8 cellular contexts compared by ENCODE assay signal in genomic region chr1:150165622-150166612, GRCh38. TPM values are rescaled to one million over a fixed set of nuclear protein-coding genes. Genes with fewer than 3 reads are reported as not detected.
A peak's percentile ranks its signal among the peaks of the same experiment; 100 is the strongest.
DNase-seq lines count a peak whose midpoint lies in the region; ATAC-seq and TF ChIP-seq lines count a peak whose summit lies in the region.

No MANE protein-coding gene starts in this region.

- peak; percentile 45 for TF ChIP-seq CTCF in liver (IDR thresholded peaks at IDR 0.05; ENCODE audit: low read depth, low read length, missing input control)
- peak in 4 of 6 experiments; percentile 26 to 49 (median 39) for TF ChIP-seq CTCF in thyroid gland (IDR thresholded peaks at IDR 0.05)

- no peaks in the 10 kb centered on the region for H3K9me3 Mint-ChIP-seq in IgD-negative memory B cell

- ATAC-seq in GM21723 (IDR thresholded peaks at IDR 0.05; ENCODE audit: unreplicated experiment) (no peak), esophagus mucosa (no peak)

- 68% methylated on average over 14 of the region's 14 CpGs for WGBS in liver
- 68 to 69% methylated on average over 13 to 14 of the region's 14 CpGs for WGBS in thyroid gland, 2 donors

- peak overlapping the region; percentile 91 to 99 (median 94) for H3K27ac Mint-ChIP-seq in IgD-negative memory B cell

- H3K9ac ChIP-seq in liver (ENCODE audit: low read depth in 1 of 2, low read length in 2 of 2), result no peak overlapping the region

- H3K4me3 Mint-ChIP-seq in IgD-negative memory B cell, result peak overlapping the region; percentile 27 to 86 (median 68)

- H3K4me1 Mint-ChIP-seq in IgD-negative memory B cell, result peaks cover 52 to 56% (median 56%) of the 10 kb centered on the region in 3 donors

- peak; percentile 66 to 78 for TF ChIP-seq RAD21 in liver (IDR thresholded peaks at IDR 0.05)

- no peaks in the 10 kb centered on the region for H3K9me3 ChIP-seq in liver (ENCODE audit: control insufficient read depth in 4 of 4, low read length in 3 of 4)
- H3K9me3 ChIP-seq in thyroid gland, result no peaks in the 10 kb centered on the region

- H3K4me1 ChIP-seq in liver (ENCODE audit: control insufficient read depth in 4 of 4, insufficient read depth in 4 of 4, low read length in 3 of 4) (no peaks in the 10 kb centered on the region), thyroid gland (peaks cover 5 to 17% of the 10 kb centered on the region in 2 donors)

- H3K36me3 Mint-ChIP-seq in IgD-negative memory B cell, result peaks cover 2% of the 10 kb centered on the region

- H3K27ac ChIP-seq in liver (ENCODE audit: low read depth in 1 of 2, low read length in 2 of 2) (peak overlapping the region in 1 of 2 donors; percentile 19), thyroid gland (no peak overlapping the region)

- TF ChIP-seq POLR2A in thyroid gland (IDR thresholded peaks at IDR 0.05), result no peak

- H3K36me3 ChIP-seq in liver (ENCODE audit: control insufficient read depth in 4 of 4, insufficient read depth in 3 of 4, low read depth in 1 of 4, low read length in 3 of 4) (no peaks in the 10 kb centered on the region), thyroid gland (no peaks in the 10 kb centered on the region)

- intact Hi-C loops in thyroid gland (cut with DNase I), result loop anchor here (2.0 to 5.0 kb wide), 2 partner anchors 93 to 204 kb away; no protein-coding TSS in a partner anchor

- no peak overlapping the region for H3K4me3 ChIP-seq in liver (ENCODE audit: low read depth in 1 of 3, low read length in 3 of 3)
- no peak overlapping the region for H3K4me3 ChIP-seq in thyroid gland (replicated peaks in 1 of 3)

- DNase-seq in DMS 273 (lab: John Stamatoyannopoulos, UW; ENCODE audit: unreplicated experiment), result peak; percentile 82
- peak; percentile 80 for DNase-seq in SK-N-DZ (ENCODE audit: low spot score)
- peak; percentile 72 for DNase-seq in astrocyte of the hippocampus (ENCODE audit: low read depth, low spot score)
- peak in 1 of 2 donors; percentile 44 for DNase-seq in thyroid gland

- peaks cover 1% of the 10 kb centered on the region for H3K27me3 Mint-ChIP-seq in IgD-negative memory B cell

- H3K27me3 ChIP-seq in liver (ENCODE audit: control insufficient read depth in 4 of 4, insufficient read depth in 4 of 4, low read length in 3 of 4) (no peaks in the 10 kb centered on the region), thyroid gland (no peaks in the 10 kb centered on the region)

TF ChIP-seq in liver, 16 proteins besides CTCF, POLR2A, EP300 and RAD21:
- no peak for TF ChIP-seq NR2F2 (IDR thresholded peaks at IDR 0.05)
- TF ChIP-seq JUND (IDR thresholded peaks at IDR 0.05), result no peak
- no peak for TF ChIP-seq FOXA1 (IDR thresholded peaks at IDR 0.05)
- no peak for TF ChIP-seq MAX (IDR thresholded peaks at IDR 0.05)
- TF ChIP-seq SP1 (IDR thresholded peaks at IDR 0.05), result no peak
- no peak for TF ChIP-seq REST (IDR thresholded peaks at IDR 0.05)
- TF ChIP-seq EGR1 (IDR thresholded peaks at IDR 0.05; ENCODE audit: low read depth in 2 of 2), result no peak
- TF ChIP-seq GABPA (IDR thresholded peaks at IDR 0.05 in 1 of 2, conservative IDR thresholded peaks at IDR 0.05 in 1 of 2), result no peak
- TF ChIP-seq TAF1 (conservative IDR thresholded peaks at IDR 0.05), result no peak
- TF ChIP-seq HNF4G (IDR thresholded peaks at IDR 0.05), result no peak
- TF ChIP-seq YY1 (IDR thresholded peaks at IDR 0.05), result no peak
- TF ChIP-seq ATF3 (IDR thresholded peaks at IDR 0.05), result no peak
- no peak for TF ChIP-seq RXRA (IDR thresholded peaks at IDR 0.05)

RNA-seq across cellular contexts. Expression of gene PLEKHO1, which starts 16.2 kb away (rescaled TPM):
- polyA plus RNA-seq in IgD-negative memory B cell, result 102 TPM
- 97.1 and 99.5 TPM in 2 replicates for polyA plus RNA-seq in SK-N-DZ (2014; cell fraction: cytosol; rRNA removed)
- 94.0 and 97.7 TPM in 2 replicates for polyA plus RNA-seq in SK-N-DZ (2014; cell fraction: nucleus; rRNA removed)
- total RNA-seq in liver, result 1 to 10 TPM; 5.8 to 8.8 TPM
- polyA plus RNA-seq in liver, result 1 to 10 TPM; 3.5 to 6.3 TPM
- 10 to 100 TPM in 2 of 4 donors, 1 to 10 TPM in 2; 5.2 to 23.1 (median 14.2) TPM for total RNA-seq in thyroid gland
- 4.1 TPM for total RNA-seq in esophagus mucosa
